1 cellular context compared by ENCODE assay signal in genomic region chr20:13059398-13060136, GRCh38.
A peak's percentile ranks its signal among the peaks of the same experiment; 100 is the strongest.
TF ChIP-seq lines count a peak whose summit lies in the region.

No MANE protein-coding gene starts in this region.

TF ChIP-seq in HepG2, 621 proteins besides CTCF, POLR2A, EP300 and RAD21 (continued from another document and continues in another):
- 0 out of 2 replicates have a peak, but pooled peaks have one; percentile 66 for TF ChIP-seq DMTF1 (CRISPR knock-in tag; IDR thresholded peaks at IDR 0.05)
- TF ChIP-seq PATZ1 (CRISPR knock-in tag; IDR thresholded peaks at IDR 0.05) = 0 out of 2 replicates have a peak, but pooled peaks have one; percentile 12
- 0 out of 2 replicates have a peak, but pooled peaks have one; percentile 3 for TF ChIP-seq HBP1 (CRISPR knock-in tag; IDR thresholded peaks at IDR 0.05; ENCODE audit: low read depth)
- TF ChIP-seq ZNF580 (CRISPR knock-in tag; IDR thresholded peaks at IDR 0.05; ENCODE audit: borderline replicate concordance, low read depth) = no peak
- peak; percentile 82 for TF ChIP-seq ZBTB34 (CRISPR knock-in tag; IDR thresholded peaks at IDR 0.05)
- peak; percentile 20; the same call in 1 of the 2 replicates for TF ChIP-seq ZNF556 (CRISPR knock-in tag; IDR thresholded peaks at IDR 0.05; ENCODE audit: borderline replicate concordance)
- TF ChIP-seq ZFP90 (CRISPR knock-in tag; IDR thresholded peaks at IDR 0.05; ENCODE audit: borderline replicate concordance) = 0 out of 2 replicates have a peak, but pooled peaks have one; percentile 3
- TF ChIP-seq TFE3 (CRISPR knock-in tag; IDR thresholded peaks at IDR 0.05) = no peak
- no peak for TF ChIP-seq ZNF678 (CRISPR knock-in tag; IDR thresholded peaks at IDR 0.05)
- no peak for TF ChIP-seq ZSCAN22 (CRISPR knock-in tag; IDR thresholded peaks at IDR 0.05)
- TF ChIP-seq IKZF4 (CRISPR knock-in tag; IDR thresholded peaks at IDR 0.05; ENCODE audit: borderline replicate concordance, low read depth, not compliant biosample characterization) = peak; percentile 72
- TF ChIP-seq ASH2L (IDR thresholded peaks at IDR 0.05; ENCODE audit: insufficient read length, low read depth, low read length) = peak; percentile 50
- 0 out of 2 replicates have a peak, but pooled peaks have one; percentile 45 for TF ChIP-seq THAP7 (CRISPR knock-in tag; IDR thresholded peaks at IDR 0.05)
- TF ChIP-seq ZNF354B (CRISPR knock-in tag; IDR thresholded peaks at IDR 0.05) = 0 out of 2 replicates have a peak, but pooled peaks have one; percentile 51
- peak; percentile 62 for TF ChIP-seq ZEB1 (IDR thresholded peaks at IDR 0.05; ENCODE audit: insufficient replicate concordance, low read depth)
- TF ChIP-seq NR1H2 (CRISPR knock-in tag; IDR thresholded peaks at IDR 0.05; ENCODE audit: borderline replicate concordance, low read depth) = no peak
- TF ChIP-seq ZNF331 (CRISPR knock-in tag; IDR thresholded peaks at IDR 0.05) = peak; percentile 16; the same call in 1 of the 2 replicates
- TF ChIP-seq THYN1 (CRISPR knock-in tag; IDR thresholded peaks at IDR 0.05; ENCODE audit: borderline replicate concordance, low read depth) = peak; percentile 46; the same call in 1 of the 2 replicates
- TF ChIP-seq SP1 (IDR thresholded peaks at IDR 0.05) = no peak
- no peak for TF ChIP-seq SP1 (CRISPR knock-in tag; IDR thresholded peaks at IDR 0.05)
- no peak for TF ChIP-seq ARID3A (IDR thresholded peaks at IDR 0.05; ENCODE audit: low read depth, low read length)
- no peak for TF ChIP-seq MAX (IDR thresholded peaks at IDR 0.05)
- TF ChIP-seq ESRRA (CRISPR knock-in tag; IDR thresholded peaks at IDR 0.05; ENCODE audit: low read depth) = no peak
- TF ChIP-seq SMAD9 (CRISPR knock-in tag; IDR thresholded peaks at IDR 0.05) = peak; percentile 90; the same call in 1 of the 2 replicates
- TF ChIP-seq ZMYM2 (CRISPR knock-in tag; IDR thresholded peaks at IDR 0.05) = peak; percentile 38; the same call in 1 of the 2 replicates
- TF ChIP-seq ZBTB37 (CRISPR knock-in tag; IDR thresholded peaks at IDR 0.05) = peak; percentile 44; the same call in 1 of the 2 replicates
- TF ChIP-seq ZNF24 (IDR thresholded peaks at IDR 0.05) = no peak
- no peak for TF ChIP-seq ZNF407 (CRISPR knock-in tag; IDR thresholded peaks at IDR 0.05; ENCODE audit: not compliant biosample characterization)
- no peak for TF ChIP-seq ZNF430 (CRISPR knock-in tag; IDR thresholded peaks at IDR 0.05)
- TF ChIP-seq HOXA7 (CRISPR knock-in tag; IDR thresholded peaks at IDR 0.05) = no peak
- TF ChIP-seq ZNF567 (CRISPR knock-in tag; IDR thresholded peaks at IDR 0.05; ENCODE audit: borderline replicate concordance) = 0 out of 2 replicates have a peak, but pooled peaks have one; percentile 37
- TF ChIP-seq ZNF572 (CRISPR knock-in tag; IDR thresholded peaks at IDR 0.05) = no peak
- peak; percentile 47; the same call in 1 of the 2 replicates for TF ChIP-seq ZNF33B (CRISPR knock-in tag; IDR thresholded peaks at IDR 0.05)
- 0 out of 2 replicates have a peak, but pooled peaks have one; percentile 31 for TF ChIP-seq FOXC1 (CRISPR knock-in tag; IDR thresholded peaks at IDR 0.05; ENCODE audit: borderline replicate concordance)
- peak; percentile 83 for TF ChIP-seq MIXL1 (CRISPR knock-in tag; IDR thresholded peaks at IDR 0.05)
